ENCODE assay signal across 12 cellular contexts in genomic region chr5:56512314-56512996, GRCh38.
DNase-seq lines count a peak whose midpoint lies in the region; ATAC-seq and TF ChIP-seq lines count a peak whose summit lies in the region.
"Had no signal": no experiment of that assay in that cellular context is flagged by ENCODE, and none has a peak within 500 bp of the region (broad histone marks: within the 10 kb centered on the region; RNA-seq: fewer than 3 reads in every experiment).

No MANE protein-coding gene starts in this region.

- H3K9me3 ChIP-seq in body of pancreas, result no peaks in the 10 kb centered on the region
- no peaks in the 10 kb centered on the region for H3K9me3 ChIP-seq in liver (ENCODE audit: control insufficient read depth in 4 of 4, low read length in 3 of 4)

- no peaks in the 10 kb centered on the region for H3K36me3 ChIP-seq in body of pancreas (replicated peaks in 1 of 2; ENCODE audit: insufficient read depth in 1 of 2, low read depth in 2 of 2)
- no peaks in the 10 kb centered on the region for H3K36me3 ChIP-seq in liver (ENCODE audit: control insufficient read depth in 4 of 4, insufficient read depth in 3 of 4, low read depth in 1 of 4, low read length in 3 of 4)

- TF ChIP-seq POLR2A in body of pancreas (IDR thresholded peaks at IDR 0.05), result no peak

- H3K27me3 Mint-ChIP-seq in stimulated activated naive CD8-positive, alpha-beta T cell treated with anti-CD3 and anti-CD28 coated beads, Interleukin-15, amount 100 ng/mL, for 72 hours, result no peaks in the 10 kb centered on the region
- H3K27me3 Mint-ChIP-seq: activated CD4-positive, alpha-beta memory T cell treated with anti-CD3 and anti-CD28 coated beads for 36 hours had no signal

- 76 to 86% methylated on average over 6 of the region's 6 CpGs for WGBS in body of pancreas, 2 donors
- 75% methylated on average over 6 of the region's 6 CpGs for WGBS in liver

- H3K4me1 Mint-ChIP-seq in stimulated activated naive CD8-positive, alpha-beta T cell treated with anti-CD3 and anti-CD28 coated beads, Interleukin-15, amount 100 ng/mL, for 72 hours, result peaks cover 20% of the 10 kb centered on the region

- peaks cover 34% of the 10 kb centered on the region for H3K4me1 ChIP-seq in body of pancreas
- H3K4me1 ChIP-seq in liver (ENCODE audit: control insufficient read depth in 4 of 4, insufficient read depth in 4 of 4, low read length in 3 of 4), result peaks cover 6 to 16% (median 9%) of the 10 kb centered on the region in 4 donors

- intact Hi-C loops in body of pancreas (cut with DNase I), result no loop called here

- no peak overlapping the region for H3K4me3 ChIP-seq in body of pancreas
- H3K4me3 ChIP-seq in liver (ENCODE audit: low read depth in 1 of 3, low read length in 3 of 3), result no peak overlapping the region

- H3K4me3 Mint-ChIP-seq in stimulated activated naive CD8-positive, alpha-beta T cell treated with anti-CD3 and anti-CD28 coated beads, Interleukin-15, amount 100 ng/mL, for 72 hours, result no peak overlapping the region
- H3K4me3 Mint-ChIP-seq: activated CD4-positive, alpha-beta memory T cell treated with anti-CD3 and anti-CD28 coated beads for 36 hours; natural killer cell treated with Interleukin-12 subunit alpha and Interleukin-12 subunit beta and Interleukin-15 and Interleukin-18, amount 100 ng/mL, for 72 hours had no signal

- H3K27ac ChIP-seq in body of pancreas (no peak overlapping the region), liver (ENCODE audit: low read depth in 1 of 2, low read length in 2 of 2) (no peak overlapping the region)

- no peaks in the 10 kb centered on the region for H3K27me3 ChIP-seq in body of pancreas
- H3K27me3 ChIP-seq in liver (ENCODE audit: control insufficient read depth in 4 of 4, insufficient read depth in 4 of 4, low read length in 3 of 4), result no peaks in the 10 kb centered on the region

- peak overlapping the region in 1 of 2 donors; percentile 51 for H3K27ac Mint-ChIP-seq in stimulated activated naive CD8-positive, alpha-beta T cell treated with anti-CD3 and anti-CD28 coated beads, Interleukin-15, amount 100 ng/mL, for 72 hours
- H3K27ac Mint-ChIP-seq: activated CD4-positive, alpha-beta memory T cell treated with anti-CD3 and anti-CD28 coated beads for 36 hours; natural killer cell treated with Interleukin-12 subunit alpha and Interleukin-12 subunit beta and Interleukin-15 and Interleukin-18, amount 100 ng/mL, for 72 hours had no signal

- TF ChIP-seq CTCF in body of pancreas (IDR thresholded peaks at IDR 0.05), result no peak
- no peak for TF ChIP-seq CTCF in liver (IDR thresholded peaks at IDR 0.05; ENCODE audit: low read depth, low read length, missing input control)

- no peaks in the 10 kb centered on the region for H3K9me3 Mint-ChIP-seq in stimulated activated naive CD8-positive, alpha-beta T cell treated with anti-CD3 and anti-CD28 coated beads, Interleukin-15, amount 100 ng/mL, for 72 hours
- H3K9me3 Mint-ChIP-seq: activated CD4-positive, alpha-beta memory T cell treated with anti-CD3 and anti-CD28 coated beads for 36 hours; natural killer cell treated with Interleukin-12 subunit alpha and Interleukin-12 subunit beta and Interleukin-15 and Interleukin-18, amount 100 ng/mL, for 72 hours had no signal

- peak in 1 of 2 donors; percentile 39 for TF ChIP-seq RAD21 in liver (IDR thresholded peaks at IDR 0.05)

- H3K9ac ChIP-seq in liver (ENCODE audit: low read depth in 1 of 2, low read length in 2 of 2), result no peak overlapping the region

- DNase-seq in stimulated activated naive CD8-positive, alpha-beta T cell treated with anti-CD3 and anti-CD28 coated beads, Interleukin-15, amount 100 ng/mL, for 72 hours, result no peak
- no peak for DNase-seq in stimulated activated naive CD8-positive, alpha-beta T cell treated with anti-CD3 and anti-CD28 coated beads, Interleukin-15, Interleukin-2, amounts not matched to agents 100 U/mL and 50 U/mL, for 24 hours
- no peak for DNase-seq in body of pancreas
- no peak for DNase-seq in H4 (ENCODE audit: low spot score)
- no peak for DNase-seq in dedifferentiated amniotic fluid mesenchymal stem cell (ENCODE audit: extremely low spot score)
- DNase-seq: activated CD4-positive, alpha-beta memory T cell treated with anti-CD3 and anti-CD28 coated beads for 36 hours; amniotic stem cell; NCI-H1694 treated with DMSO at 0.1 percent for 48 hours had no signal

- peak; percentile 33 for ATAC-seq in stimulated activated naive CD8-positive, alpha-beta T cell treated with anti-CD3 and anti-CD28 coated beads, Interleukin-15, amount 100 ng/mL, for 72 hours
- ATAC-seq in stimulated activated naive CD8-positive, alpha-beta T cell treated with anti-CD3 and anti-CD28 coated beads, Interleukin-15, Interleukin-2, amounts not matched to agents 100 U/mL and 50 U/mL, for 24 hours, result no peak
- ATAC-seq in body of pancreas (peak; percentile 47), GM21717 (IDR thresholded peaks at IDR 0.05; ENCODE audit: unreplicated experiment) (no peak), GM18867 (IDR thresholded peaks at IDR 0.05; ENCODE audit: unreplicated experiment) (no peak)

TF ChIP-seq in liver, 16 proteins besides CTCF, POLR2A, EP300 and RAD21:
- no peak for TF ChIP-seq FOXA1 (IDR thresholded peaks at IDR 0.05)
- peak in 1 of 2 donors; percentile 75 for TF ChIP-seq RXRA (IDR thresholded peaks at IDR 0.05)
- TF ChIP-seq SP1 (IDR thresholded peaks at IDR 0.05), result peak; percentile 80
- no peak for TF ChIP-seq HNF4G (IDR thresholded peaks at IDR 0.05)
- peak in 1 of 2 donors; percentile 20 for TF ChIP-seq JUND (IDR thresholded peaks at IDR 0.05)
- TF ChIP-seq MAX (IDR thresholded peaks at IDR 0.05), result no peak
- TF ChIP-seq NR2F2 (IDR thresholded peaks at IDR 0.05), result peak; percentile 80
- TF ChIP-seq HNF4A (conservative IDR thresholded peaks at IDR 0.05), result peak in 1 of 2 donors; percentile 71

Comparison
In these comparisons a context has a peak if more than half of its experiments do, and no peak if none do; other contexts are left out.
1. ATAC-seq: peak in stimulated activated naive CD8-positive, alpha-beta T cell treated with anti-CD3 and anti-CD28 coated beads, Interleukin-15, amount 100 ng/mL, for 72 hours (single experiment) and body of pancreas (single experiment); none in stimulated activated naive CD8-positive, alpha-beta T cell treated with anti-CD3 and anti-CD28 coated beads, Interleukin-15, Interleukin-2, amounts not matched to agents 100 U/mL and 50 U/mL, for 24 hours (single experiment), GM21717 (single experiment) and GM18867 (single experiment).